Comparison of ENCODE assay signal across 8 cellular contexts in the genomic region with DNA sequence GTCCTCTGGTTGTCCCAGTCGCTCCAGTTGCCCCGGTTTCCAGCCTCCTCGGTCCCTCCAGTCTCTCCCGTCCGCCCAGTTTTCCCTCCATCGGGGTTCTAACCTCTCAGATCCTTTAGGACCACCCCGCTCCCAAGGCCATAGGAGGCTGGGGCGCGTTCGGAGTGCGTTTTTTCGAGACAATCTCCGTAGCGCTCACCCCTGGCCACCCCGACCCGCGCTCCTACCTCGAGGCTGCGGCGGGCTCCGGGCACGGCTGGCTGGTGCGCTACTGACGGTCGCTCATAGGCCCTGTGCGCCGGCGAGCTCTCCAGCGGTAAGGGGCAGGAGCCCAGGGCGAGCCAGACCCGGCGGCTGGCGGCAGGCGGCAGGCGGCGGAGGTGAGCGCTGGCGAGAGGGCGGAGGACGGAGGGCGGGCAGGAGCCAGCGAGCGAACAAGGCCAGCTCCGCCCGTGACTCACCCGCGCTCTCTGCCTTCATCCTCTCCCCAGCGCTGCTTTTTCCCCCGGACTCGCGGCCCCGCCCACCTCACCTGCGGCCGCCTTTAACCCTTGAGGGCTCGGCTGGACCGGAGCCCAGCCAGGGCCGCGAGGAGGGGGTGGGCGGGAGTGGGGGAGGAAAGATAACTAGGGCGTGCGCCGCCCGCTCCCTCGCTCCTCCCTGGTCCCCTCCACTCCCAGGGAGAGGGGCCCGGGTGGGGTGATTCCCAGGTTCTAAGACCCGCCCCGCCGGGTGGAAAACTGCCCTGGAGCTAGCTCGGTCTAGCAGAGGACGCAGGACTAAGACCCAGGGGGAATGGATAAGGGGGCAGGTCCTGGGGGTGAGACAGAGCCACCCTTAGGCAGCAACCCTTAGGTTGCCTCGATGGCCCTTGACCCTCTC. TPM values are rescaled to one million over a fixed set of nuclear protein-coding genes. Genes with fewer than 3 reads are reported as not detected.
DNase-seq lines count a peak whose midpoint lies in the region; ATAC-seq, FAIRE-seq and TF ChIP-seq lines count a peak whose summit lies in the region.

A gene (minus strand): TSS at position 472 of the 882 bp plus-strand sequence. CDS start 2,734 bp downstream, outside the sequence.

- intact Hi-C loops in GM12878 (cut with micrococcal nuclease; ENCODE audit: unreplicated experiment): no loop called here

- SMC1A ChIA-PET in GM12878 (lab: Charles Lee; ENCODE audit: uncharacterized antibody, unreplicated experiment): interaction anchor here (2.5 to 13.1 kb wide), 2 partner anchors 10 to 38 kb away, joined by 6 to 231 read pairs; a partner anchor contains a TSS

- no peak for TF ChIP-seq POLR2A in GM12878 (IDR thresholded peaks at IDR 0.05; ENCODE audit: low read depth, low read length)

- peaks cover 53% of the 10 kb centered on the region for H3K27me3 ChIP-seq in CD4-positive, CD25-positive, alpha-beta regulatory T cell (ENCODE audit: control insufficient read depth, insufficient read depth, low read length)
- H3K27me3 ChIP-seq in MM.1S (replicated peaks; ENCODE audit: insufficient read depth, low read length): peaks cover 96% of the 10 kb centered on the region
- H3K27me3 ChIP-seq in GM12878 (replicated peaks in 1 of 2; ENCODE audit: control insufficient read depth in 2 of 2, insufficient read depth in 2 of 2, low read length in 1 of 2): peaks cover 27 to 57% of the 10 kb centered on the region in 2 experiments

- peaks cover 0 to 2% (median 0%) of the 10 kb centered on the region in 7 donors for H3K9me3 Mint-ChIP-seq in CD4-positive, CD25-positive, alpha-beta regulatory T cell

- H3K4me1 Mint-ChIP-seq in CD4-positive, CD25-positive, alpha-beta regulatory T cell: peaks cover 0 to 26% (median 10%) of the 10 kb centered on the region in 4 donors

- no peaks in the 10 kb centered on the region for H3K79me2 ChIP-seq in MM.1S (ENCODE audit: low read length)
- no peaks in the 10 kb centered on the region for H3K79me2 ChIP-seq in GM12878 (ENCODE audit: control insufficient read depth, insufficient read depth, low read length)

- H2AFZ ChIP-seq in MM.1S (ENCODE audit: low read length) (peak within 1 kb of the TSS; percentile 46), GM12878 (ENCODE audit: control insufficient read depth, low read depth, low read length) (no peak within 1 kb of the TSS)

- H3K4me2 ChIP-seq in MM.1S (ENCODE audit: low read depth, low read length): peak within 1 kb of the TSS; percentile 77
- peak within 1 kb of the TSS; percentile 61; the same call in 1 of the 2 replicates for H3K4me2 ChIP-seq in GM12878 (ENCODE audit: control insufficient read depth, insufficient read depth)

- no peak for FAIRE-seq in GM12878 (lab: Jason Lieb, UNC)

- ATAC-seq in CD4-positive, CD25-positive, alpha-beta regulatory T cell (ENCODE audit: low read depth in 2 of 2): peak; percentile 71 to 76
- peak; percentile 84 for ATAC-seq in GM12878

- H3F3A ChIP-seq in MM.1S (ENCODE audit: insufficient read depth, low read length): no peaks in the 10 kb centered on the region

- POLR2A ChIA-PET in GM12878 (lab: Charles Lee): no interaction called here

- no peak within 1 kb of the TSS for H3K4me3 ChIP-seq in CD4-positive, CD25-positive, alpha-beta regulatory T cell (ENCODE audit: low read depth, low read length)
- peak within 1 kb of the TSS; percentile 42 for H3K4me3 ChIP-seq in MM.1S (ENCODE audit: low read length)
- H3K4me3 ChIP-seq in GM12878: no peak within 1 kb of the TSS

- BruUV-seq in GM12878 (replicated peaks; lab: Mats Ljungman, UMichigan): no TSS peak

- CTCF ChIA-PET in GM12878 (lab: Yijun Ruan, JAX): interaction anchor here (1.3 to 12.4 kb wide), 3 partner anchors 10 to 38 kb away, joined by 3 to 502 read pairs (median 3); a partner anchor contains a TSS

- H4K20me1 ChIP-seq in MM.1S (ENCODE audit: insufficient read depth, low read length): no peaks in the 10 kb centered on the region
- H4K20me1 ChIP-seq in GM12878 (ENCODE audit: control insufficient read depth, insufficient read depth): no peaks in the 10 kb centered on the region

- H3K9me3 ChIP-seq in CD4-positive, CD25-positive, alpha-beta regulatory T cell (ENCODE audit: control insufficient read depth in 2 of 2, low read length in 2 of 2): no peaks in the 10 kb centered on the region
- H3K9me3 ChIP-seq in MM.1S (replicated peaks; ENCODE audit: insufficient read depth, low read length) (no peaks in the 10 kb centered on the region), GM12878 (replicated peaks; ENCODE audit: control insufficient read depth, insufficient read depth, low read length) (no peaks in the 10 kb centered on the region)

- H3K9ac ChIP-seq in MM.1S (ENCODE audit: low read length): no peak within 1 kb of the TSS
- no peak within 1 kb of the TSS for H3K9ac ChIP-seq in GM12878 (ENCODE audit: control insufficient read depth, insufficient read depth, low read length)

- peaks cover 32% of the 10 kb centered on the region for H3K4me1 ChIP-seq in CD4-positive, CD25-positive, alpha-beta regulatory T cell (ENCODE audit: control insufficient read depth, insufficient read depth, low read length, poor library complexity, severe bottlenecking)
- 0 out of 2 replicates have a peak, but pooled peaks cover 4% of the 10 kb centered on the region for H3K4me1 ChIP-seq in MM.1S (ENCODE audit: low read length)
- H3K4me1 ChIP-seq in GM12878 (ENCODE audit: control insufficient read depth, insufficient read depth, low read length): peaks cover 5% of the 10 kb centered on the region

- no peak within 1 kb of the TSS for H3K27ac ChIP-seq in CD4-positive, CD25-positive, alpha-beta regulatory T cell (ENCODE audit: insufficient read depth, low read length, poor library complexity, severe bottlenecking)
- no peak within 1 kb of the TSS for H3K27ac ChIP-seq in MM.1S (ENCODE audit: low read length)
- no peak within 1 kb of the TSS for H3K27ac ChIP-seq in GM12878 (ENCODE audit: control insufficient read depth, insufficient read depth)

- TF ChIP-seq EP300 in GM12878 (IDR thresholded peaks at IDR 0.05; ENCODE audit: borderline replicate concordance in 1 of 2, control insufficient read depth in 1 of 2, low read depth in 2 of 2, low read length in 2 of 2): no peak

- RAD21 ChIA-PET in GM12878 (lab: Charles Lee; ENCODE audit: unreplicated experiment): interaction anchor here (0.7 to 1.4 kb wide), 4 partner anchors 10 to 99 kb away, joined by 3 to 5 read pairs (median 4); a partner anchor contains a TSS

- 20% methylated on average over 49 of the region's 71 CpGs for WGBS in GM12878 (ENCODE audit: insufficient coverage, insufficient replicate concordance, low lambda C conversion rate, missing lambda C conversion rate)

- no peaks in the 10 kb centered on the region for H3K9me2 ChIP-seq in MM.1S (replicated peaks; ENCODE audit: insufficient read depth, low read length)

- H3K27ac Mint-ChIP-seq in CD4-positive, CD25-positive, alpha-beta regulatory T cell: peak within 1 kb of the TSS in 1 of 3 donors; percentile 14

- in situ Hi-C loops in GM12878 (cut with MboI): no loop called here

- peak; percentile 16; the same call in 1 of the 2 replicates for TF ChIP-seq CTCF in MM.1S (IDR thresholded peaks at IDR 0.05; ENCODE audit: low read length)
- no peak; a peak in 1 of 6 replicates for TF ChIP-seq CTCF in GM12878 (IDR thresholded peaks at IDR 0.05 in 2 of 3, conservative IDR thresholded peaks at IDR 0.05 in 1 of 3; ENCODE audit: control insufficient read depth in 2 of 3, extremely low read depth in 1 of 3, insufficient read depth in 1 of 3, low read depth in 3 of 3, low read length in 3 of 3)

- H3K27me3 Mint-ChIP-seq in CD4-positive, CD25-positive, alpha-beta regulatory T cell: peaks cover 88% of the 10 kb centered on the region

- peak within 1 kb of the TSS; percentile 27 to 72 (median 58) for H3K4me3 Mint-ChIP-seq in CD4-positive, CD25-positive, alpha-beta regulatory T cell

- no peaks in the 10 kb centered on the region for H3K36me3 Mint-ChIP-seq in CD4-positive, CD25-positive, alpha-beta regulatory T cell

- H3K36me3 ChIP-seq in CD4-positive, CD25-positive, alpha-beta regulatory T cell (ENCODE audit: control insufficient read depth, insufficient read depth, low read length): no peaks in the 10 kb centered on the region
- H3K36me3 ChIP-seq in MM.1S (replicated peaks; ENCODE audit: insufficient read depth, low read length) (no peaks in the 10 kb centered on the region), GM12878 (ENCODE audit: control insufficient read depth in 2 of 2, insufficient read depth in 2 of 2, low read length in 1 of 2) (no peaks in the 10 kb centered on the region)

- DNase-seq in CD4-positive, CD25-positive, alpha-beta regulatory T cell: peak; percentile 36 to 64 (median 37)
- DNase-seq in MM.1S: peak; percentile 69
- DNase-seq in T1000 (lab: John Stamatoyannopoulos, UW): peak; percentile 45
- DNase-seq in GM12878 (ENCODE audit: low read depth, low spot score): no peak
- peak; percentile 48 for DNase-seq in iris pigment epithelial cell (ENCODE audit: low read depth)
- peak; percentile 29 to 45 for DNase-seq in stimulated activated CD4-positive, alpha-beta T cell treated with anti-CD3 and anti-CD28 coated beads, Interleukin-1b, Interleukin-23, amount 100 ng/mL, for 1 hour (ENCODE audit: low read depth in 2 of 2)
- DNase-seq in NCI-H446 (lab: John Stamatoyannopoulos, UW): no peak
- DNase-seq in NK-92 (lab: John Stamatoyannopoulos, UW; ENCODE audit: unreplicated experiment): no peak

- TF ChIP-seq RAD21 in GM12878 (IDR thresholded peaks at IDR 0.05; ENCODE audit: insufficient read depth, low read depth, low read length): no peak

TF ChIP-seq in GM12878, 131 proteins besides CTCF, POLR2A, EP300 and RAD21 (continues in another document):
- TF ChIP-seq RCOR1 (conservative IDR thresholded peaks at IDR 0.05; ENCODE audit: low read depth, low read length): no peak

RNA-seq across cellular contexts. Expression of the gene that starts here (rescaled TPM):
- total RNA-seq in CD4-positive, CD25-positive, alpha-beta regulatory T cell: 0.17 TPM
- polyA plus RNA-seq in CD4-positive, CD25-positive, alpha-beta regulatory T cell: not detected
- total RNA-seq in GM12878 (2013; cell fraction: nucleolus; rRNA removed): 0.21 and 0.34 TPM in 2 replicates
- total RNA-seq in GM12878 (2014; rRNA removed) (not detected in 2 replicates), GM12878 (2014; rRNA removed; fragmentation: Illumina TruSeq; extraction: Trizol) (0.05 TPM in 1 of 2 replicates, not detected in the other), GM12878 (2021) (0.05 TPM in 1 of 2 replicates, not detected in the other)
- polyA plus RNA-seq in GM12878 (2011; ENCODE audit: low read depth): not detected
- polyA plus RNA-seq in GM12878 (2011; rRNA removed) (0.03 and 0.05 TPM in 2 replicates), GM12878 (2014; fragmentation: Illumina TruSeq; extraction: Trizol) (not detected in 2 replicates), GM12878 (2014; fragmentation: Nextera tagmentation; extraction: Ambion mirVana) (not detected), GM12878 (2014; rRNA removed) (0.06 TPM in 1 of 2 replicates, not detected in the other), GM12878 (2016; fragmentation: Nextera tagmentation; extraction: Ambion mirVana) (under 1 TPM in 1 of 2 experiments, not detected in 1; 0.15 TPM)
- 0.05 and 0.07 TPM in 2 replicates for polyA plus RNA-seq in GM12878 (2011; cell fraction: cytosol; rRNA removed)
- 0.12 TPM in 2 replicates for polyA plus RNA-seq in GM12878 (2011; cell fraction: nucleus; rRNA removed)
- polyA plus RNA-seq in GM12878 (2012): 0.08 and 0.09 TPM in 2 replicates
- 0.21 TPM in 1 of 2 replicates, not detected in the other for polyA minus RNA-seq in GM12878 (2011; rRNA and poly(A)+ RNA removed)
- polyA minus RNA-seq in GM12878 (2011; cell fraction: cytosol; rRNA and poly(A)+ RNA removed): not detected in 2 replicates
- 0.12 and 0.19 TPM in 2 replicates for polyA minus RNA-seq in GM12878 (2011; cell fraction: nucleus; rRNA and poly(A)+ RNA removed)

Comparison
In these comparisons a context has a peak if more than half of its experiments do, and no peak if none do; other contexts are left out.
1. Peak in DNase-seq and ATAC-seq in CD4-positive, CD25-positive, alpha-beta regulatory T cell; RNA of the gene not detected or under 1 TPM.
2. Peak in ATAC-seq and H3K4me2 ChIP-seq in GM12878; RNA of the gene not detected or under 1 TPM.
3. DNase-seq: peak in MM.1S (single experiment), T1000 (single experiment), iris pigment epithelial cell (single experiment) and stimulated activated CD4-positive, alpha-beta T cell treated with anti-CD3 and anti-CD28 coated beads, Interleukin-1b, Interleukin-23, amount 100 ng/mL, for 1 hour (2 of 2); none in GM12878 (single experiment), NCI-H446 (0 of 2) and NK-92 (single experiment).